25 cellular contexts compared by ENCODE assay signal in the genomic region with DNA sequence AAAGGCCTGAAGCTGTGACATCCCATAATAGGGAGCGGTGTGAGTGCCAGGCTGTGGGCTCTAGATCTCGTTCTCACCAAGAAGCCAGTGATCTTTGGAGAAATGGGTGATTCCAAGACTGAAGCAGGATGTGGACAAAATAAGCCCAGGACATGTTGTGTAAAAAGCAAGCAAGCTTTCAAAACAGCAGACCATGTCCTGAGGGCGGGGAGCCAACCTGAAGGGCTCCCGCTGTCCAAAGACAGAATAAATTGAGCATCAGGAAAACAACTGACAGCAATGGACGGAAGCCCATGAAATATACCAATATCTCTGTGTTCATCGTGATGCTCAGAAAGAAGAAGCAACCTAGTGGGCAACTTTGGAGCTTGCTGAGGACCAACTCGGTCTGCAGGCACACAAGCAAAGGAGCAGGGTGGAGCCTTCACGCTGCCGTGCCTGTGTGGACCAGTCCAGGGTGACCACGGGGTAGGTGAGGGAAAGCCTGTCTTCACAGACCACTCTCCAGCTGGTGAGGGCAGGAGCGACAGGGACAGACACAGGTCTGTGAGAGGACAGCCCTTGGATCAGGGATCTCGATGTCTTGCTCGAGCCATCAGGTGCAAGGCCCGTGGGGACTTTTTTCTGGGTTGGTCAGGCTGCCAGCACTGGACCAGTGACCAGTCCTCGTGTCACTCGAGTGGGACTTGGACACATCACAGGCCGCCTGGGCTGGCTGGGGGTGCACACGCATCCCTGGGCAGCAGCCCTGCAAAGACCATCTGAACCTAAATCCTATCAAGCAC. TPM values are rescaled to one million over a fixed set of nuclear protein-coding genes. Genes with fewer than 3 reads are reported as not detected.
DNase-seq lines count a peak whose midpoint lies in the region; ATAC-seq, FAIRE-seq and TF ChIP-seq lines count a peak whose summit lies in the region.
"Had no signal": no experiment of that assay in that cellular context is flagged by ENCODE, and none has a peak within 500 bp of the region (broad histone marks: within the 10 kb centered on the region; RNA-seq: fewer than 3 reads in every experiment).

No MANE protein-coding gene starts in this region.

- H3K4me3 Mint-ChIP-seq in naive thymus-derived CD4-positive, alpha-beta T cell: no peak overlapping the region
- H3K4me3 Mint-ChIP-seq in type B pancreatic cell: no peak overlapping the region
- no peak overlapping the region for H3K4me3 Mint-ChIP-seq in progenitor cell of endocrine pancreas (ENCODE audit: low read depth)
- H3K4me3 Mint-ChIP-seq: central memory CD8-positive, alpha-beta T cell; HFFc6; immature natural killer cell; T-helper 1 cell treated with Interleukin-12 subunit alpha and Interleukin-12 subunit beta and Interleukin-4 antibody, amounts not matched to agents 30 μg/mL and 1 μg/mL, for 36 hours had no signal

- no peak for ATAC-seq in activated naive CD4-positive, alpha-beta T cell treated with anti-CD3 and anti-CD28 coated beads, Interleukin-2, amount 50 U/mL, for 72 hours
- no peak for ATAC-seq in naive thymus-derived CD4-positive, alpha-beta T cell
- ATAC-seq in HG03432 (IDR thresholded peaks at IDR 0.05; ENCODE audit: unreplicated experiment): no peak

- peaks cover 0 to 39% (median 23%) of the 10 kb centered on the region in 7 donors for H3K4me1 Mint-ChIP-seq in naive thymus-derived CD4-positive, alpha-beta T cell
- H3K4me1 Mint-ChIP-seq in type B pancreatic cell (ENCODE audit: unreplicated experiment): peaks cover 12% of the 10 kb centered on the region
- peaks cover 3% of the 10 kb centered on the region for H3K4me1 Mint-ChIP-seq in progenitor cell of endocrine pancreas (ENCODE audit: low read depth)

- H3K9me3 Mint-ChIP-seq in activated naive CD4-positive, alpha-beta T cell treated with anti-CD3 and anti-CD28 coated beads, Interleukin-2, amount 50 U/mL, for 72 hours: no peaks in the 10 kb centered on the region
- H3K9me3 Mint-ChIP-seq in naive thymus-derived CD4-positive, alpha-beta T cell: peaks cover 0 to 12% (median 7%) of the 10 kb centered on the region in 11 donors
- H3K9me3 Mint-ChIP-seq in type B pancreatic cell: no peaks in the 10 kb centered on the region
- H3K9me3 Mint-ChIP-seq in progenitor cell of endocrine pancreas (ENCODE audit: low read depth): peaks cover 3% of the 10 kb centered on the region
- H3K9me3 Mint-ChIP-seq: central memory CD8-positive, alpha-beta T cell; HFFc6; immature natural killer cell; T-helper 1 cell treated with Interleukin-12 subunit alpha and Interleukin-12 subunit beta and Interleukin-4 antibody, amounts not matched to agents 30 μg/mL and 1 μg/mL, for 36 hours had no signal

- no peaks in the 10 kb centered on the region for H3K36me3 ChIP-seq in bronchial epithelial cell (ENCODE audit: control insufficient read depth, insufficient read depth, low read length)
- peaks cover 0 to 4% (median 3%) of the 10 kb centered on the region in 3 experiments for H3K36me3 ChIP-seq in naive thymus-derived CD4-positive, alpha-beta T cell (ENCODE audit: control insufficient read depth in 2 of 3, insufficient read depth in 3 of 3, low read length in 3 of 3)
- H3K36me3 ChIP-seq: WERI-Rb-1 had no signal

- no peaks in the 10 kb centered on the region for H3K27me3 Mint-ChIP-seq in naive thymus-derived CD4-positive, alpha-beta T cell
- H3K27me3 Mint-ChIP-seq in type B pancreatic cell: no peaks in the 10 kb centered on the region
- no peaks in the 10 kb centered on the region for H3K27me3 Mint-ChIP-seq in progenitor cell of endocrine pancreas
- H3K27me3 Mint-ChIP-seq: central memory CD8-positive, alpha-beta T cell had no signal

- no peaks in the 10 kb centered on the region for H3K9me3 ChIP-seq in naive thymus-derived CD4-positive, alpha-beta T cell (ENCODE audit: control insufficient read depth in 2 of 3, low read length in 3 of 3)
- H3K9me3 ChIP-seq: heart left ventricle had no signal

- peak overlapping the region; percentile 58 to 75 for H3K27ac Mint-ChIP-seq in activated naive CD4-positive, alpha-beta T cell treated with anti-CD3 and anti-CD28 coated beads, Interleukin-2, amount 50 U/mL, for 72 hours
- H3K27ac Mint-ChIP-seq in naive thymus-derived CD4-positive, alpha-beta T cell: peak overlapping the region in 7 of 9 donors; percentile 9 to 84 (median 80)
- no peak overlapping the region for H3K27ac Mint-ChIP-seq in type B pancreatic cell
- no peak overlapping the region for H3K27ac Mint-ChIP-seq in progenitor cell of endocrine pancreas
- H3K27ac Mint-ChIP-seq: HFFc6; T-helper 1 cell treated with Interleukin-12 subunit alpha and Interleukin-12 subunit beta and Interleukin-4 antibody, amounts not matched to agents 30 μg/mL and 1 μg/mL, for 36 hours had no signal

- no peak overlapping the region for H3K4me3 ChIP-seq in bronchial epithelial cell (ENCODE audit: low read depth, low read length)
- no peak overlapping the region for H3K4me3 ChIP-seq in naive thymus-derived CD4-positive, alpha-beta T cell (ENCODE audit: low read length)
- H3K4me3 ChIP-seq: heart left ventricle, smooth muscle cell had no signal

- TF ChIP-seq CTCF in bronchial epithelial cell (IDR thresholded peaks at IDR 0.05; ENCODE audit: insufficient read depth, low read length, severe bottlenecking) (no peak), type B pancreatic cell (conservative IDR thresholded peaks at IDR 0.05) (no peak), progenitor cell of endocrine pancreas (IDR thresholded peaks at IDR 0.05; ENCODE audit: unreplicated experiment) (no peak)

- intact Hi-C loops in naive thymus-derived CD4-positive, alpha-beta T cell (cut with micrococcal nuclease): no loop called here

- POLR2A ChIA-PET in naive thymus-derived CD4-positive, alpha-beta T cell (lab: Charles Lee): interaction anchor here (0.5 to 1.4 kb wide), 6 partner anchors 11 to 1152 kb away, joined by 3 to 5 read pairs (median 4); partner anchors contain the start of gene PASK

- peak; percentile 36 for FAIRE-seq in bronchial epithelial cell (lab: Jason Lieb, UNC)

- H3K4me1 ChIP-seq in naive thymus-derived CD4-positive, alpha-beta T cell (ENCODE audit: control insufficient read depth in 2 of 2, insufficient read depth in 2 of 2, low read length in 2 of 2): no peaks in the 10 kb centered on the region

- no peak overlapping the region for H3K27ac ChIP-seq in naive thymus-derived CD4-positive, alpha-beta T cell (ENCODE audit: low read depth, low read length)
- H3K27ac ChIP-seq: heart left ventricle, HL-60, WERI-Rb-1 had no signal

- DNase-seq in activated naive CD4-positive, alpha-beta T cell treated with anti-CD3 and anti-CD28 coated beads, Interleukin-2, amount 50 U/mL, for 72 hours (ENCODE audit: low spot score in 2 of 2): no peak
- DNase-seq in activated naive CD4-positive, alpha-beta T cell treated with anti-CD3 and anti-CD28 coated beads, Interleukin-2, amount 50 U/mL, for 16 hours: no peak
- DNase-seq in bronchial epithelial cell (ENCODE audit: low read depth) (no peak), type B pancreatic cell (ENCODE audit: extremely low spot score, unreplicated experiment) (peak; percentile 61), progenitor cell of endocrine pancreas (ENCODE audit: low spot score, unreplicated experiment) (no peak), NCI-H2029 treated with DMSO at 0.1 percent for 48 hours (lab: John Stamatoyannopoulos, UW) (no peak)
- DNase-seq in naive thymus-derived CD4-positive, alpha-beta T cell: no peak
- DNase-seq: activated effector memory CD4-positive, alpha-beta T cell treated with Interleukin-2 at 50 U/mL for 16 hours; DND-41; heart left ventricle; HFFc6; immature natural killer cell; MM.1S; NCI-H187; NCI-H2227 treated with DMSO at 0.1 percent for 48 hours; NCI-H82; OCI-M1; SIG-M5; stimulated activated CD4-positive, alpha-beta T cell treated with anti-CD3 and anti-CD28 coated beads, Interleukin-4, amount 100 ng/mL, for 4 hours; WERI-Rb-1 had no signal

- no peaks in the 10 kb centered on the region for H3K27me3 ChIP-seq in bronchial epithelial cell (ENCODE audit: control insufficient read depth, insufficient read depth, low read length)
- no peaks in the 10 kb centered on the region for H3K27me3 ChIP-seq in naive thymus-derived CD4-positive, alpha-beta T cell (ENCODE audit: control insufficient read depth in 2 of 2, insufficient read depth in 2 of 2, low read length in 2 of 2)
- H3K27me3 ChIP-seq: heart left ventricle had no signal

- CTCF ChIA-PET in naive thymus-derived CD4-positive, alpha-beta T cell (lab: Charles Lee): no interaction called here

- peaks cover 0 to 7% of the 10 kb centered on the region in 2 donors for H3K36me3 Mint-ChIP-seq in activated naive CD4-positive, alpha-beta T cell treated with anti-CD3 and anti-CD28 coated beads, Interleukin-2, amount 50 U/mL, for 72 hours
- H3K36me3 Mint-ChIP-seq in naive thymus-derived CD4-positive, alpha-beta T cell: peaks cover 0 to 19% (median 15%) of the 10 kb centered on the region in 5 donors
- peaks cover 10% of the 10 kb centered on the region for H3K36me3 Mint-ChIP-seq in type B pancreatic cell
- peaks cover 11% of the 10 kb centered on the region for H3K36me3 Mint-ChIP-seq in progenitor cell of endocrine pancreas (ENCODE audit: insufficient read depth)

RNA-seq across cellular contexts. Expression of gene MTERF4, which starts 21.5 kb away (rescaled TPM):
- total RNA-seq in activated naive CD4-positive, alpha-beta T cell treated with anti-CD3 and anti-CD28 coated beads, Interleukin-2, amount 50 U/mL, for 72 hours: 10 to 100 TPM; 37.8 to 47.1 TPM
- total RNA-seq in bronchial epithelial cell (35.5 and 35.7 TPM in 2 replicates), type B pancreatic cell (ENCODE audit: low replicate concordance) (38.9 and 46.3 TPM in 2 replicates), progenitor cell of endocrine pancreas (57.2 and 63.0 TPM in 2 replicates)
- 100 to 1,000 TPM in 2 of 5 experiments, 10 to 100 TPM in 3; 45.3 to 214 (median 91.8) TPM for total RNA-seq in naive thymus-derived CD4-positive, alpha-beta T cell
- polyA plus RNA-seq in naive thymus-derived CD4-positive, alpha-beta T cell: 10 to 100 TPM; 73.1 to 82.3 TPM

Comparison
In these comparisons a context has a peak if more than half of its experiments do, and no peak if none do; other contexts are left out.
1. H3K27ac Mint-ChIP-seq: peak in activated naive CD4-positive, alpha-beta T cell treated with anti-CD3 and anti-CD28 coated beads, Interleukin-2, amount 50 U/mL, for 72 hours (2 of 2) and naive thymus-derived CD4-positive, alpha-beta T cell (7 of 9); none in type B pancreatic cell (single experiment) and progenitor cell of endocrine pancreas (single experiment).